ENCODE assay signal across 8 cellular contexts in the genomic region with DNA sequence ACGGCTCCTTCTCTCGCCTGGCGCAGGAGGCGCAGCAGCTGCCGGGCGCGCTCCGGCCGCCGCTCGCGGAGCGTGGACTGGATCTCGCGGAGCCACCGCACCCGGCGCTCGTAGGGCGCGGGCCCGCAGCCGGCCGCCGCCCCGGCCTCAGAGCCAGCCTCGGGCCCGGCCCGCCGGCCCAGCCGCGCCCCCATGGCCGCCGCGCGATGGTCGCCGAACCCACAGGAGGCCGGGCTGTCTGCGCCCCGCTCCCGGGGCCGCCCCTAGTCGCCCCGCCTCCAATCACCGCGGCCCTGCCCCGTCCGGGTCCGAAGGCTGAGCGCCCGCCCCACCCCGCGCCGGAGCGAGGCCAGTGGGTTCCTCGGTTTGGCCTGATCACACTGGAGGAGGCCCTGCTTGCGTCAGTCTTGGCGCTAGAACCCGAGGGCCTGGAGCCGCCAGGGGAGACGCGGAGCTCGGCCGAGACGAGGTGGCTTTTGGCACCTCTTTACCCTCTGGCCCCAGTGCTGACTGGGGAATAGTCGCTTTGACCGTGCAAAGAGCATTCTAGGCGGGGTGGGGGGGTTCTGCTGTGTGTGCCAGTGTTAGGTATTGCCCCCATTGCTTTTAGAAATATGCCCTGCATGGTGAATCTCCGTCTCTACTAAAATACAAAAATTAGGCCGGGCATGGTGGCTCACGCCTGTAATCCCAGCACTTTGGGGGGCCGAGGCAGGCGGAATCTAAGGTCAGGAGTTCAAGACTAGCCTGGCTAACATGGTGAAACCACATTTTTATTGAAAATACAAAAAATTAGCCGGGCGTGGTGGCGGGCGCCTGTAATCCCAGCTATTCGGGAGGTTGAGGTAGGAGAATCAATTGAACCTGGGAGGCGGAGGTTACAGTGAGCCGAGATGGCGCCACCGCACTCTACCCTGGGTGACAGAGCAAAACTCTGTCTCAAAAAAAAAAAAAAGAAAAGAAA. TPM values are rescaled to one million over a fixed set of nuclear protein-coding genes. Genes with fewer than 3 reads are reported as not detected.
A peak's percentile ranks its signal among the peaks of the same experiment; 100 is the strongest.
DNase-seq lines count a peak whose midpoint lies in the region; ATAC-seq and TF ChIP-seq lines count a peak whose summit lies in the region.

TSS of gene LRRC75B (minus strand) at position 228 of the 964 bp plus-strand sequence. CDS start at position 194, 34 bp downstream.

- peaks cover 1% of the 10 kb centered on the region for H3K36me3 Mint-ChIP-seq in central memory CD8-positive, alpha-beta T cell (ENCODE audit: insufficient read depth)
- no peaks in the 10 kb centered on the region for H3K36me3 Mint-ChIP-seq in immature natural killer cell

- DNase-seq in CMK (ENCODE audit: low read depth) (peak; percentile 72), HT1080 (ENCODE audit: low read depth) (peak; percentile 68), SHP77 (lab: John Stamatoyannopoulos, UW) (peak; percentile 47 to 77), immature natural killer cell (peak; percentile 56 to 60 (median 58)), sigmoid colon (peak; percentile 97)
- no peak for DNase-seq in central memory CD8-positive, alpha-beta T cell (ENCODE audit: low spot score in 2 of 2)

- peaks cover 0 to 15% (median 10%) of the 10 kb centered on the region in 4 donors for H3K36me3 ChIP-seq in sigmoid colon

- H3K4me1 ChIP-seq in sigmoid colon, result peaks cover 0 to 21% (median 12%) of the 10 kb centered on the region in 4 donors

- WGBS in sigmoid colon, 2 donors, result 13 to 15% methylated on average over 83 of the region's 83 CpGs

- no peaks in the 10 kb centered on the region for H3K9me3 ChIP-seq in sigmoid colon

- peaks cover 5% of the 10 kb centered on the region for H3K4me1 Mint-ChIP-seq in central memory CD8-positive, alpha-beta T cell
- peaks cover 5 to 9% of the 10 kb centered on the region in 2 donors for H3K4me1 Mint-ChIP-seq in immature natural killer cell

- H3K9me3 Mint-ChIP-seq in central memory CD8-positive, alpha-beta T cell, result no peaks in the 10 kb centered on the region
- H3K9me3 Mint-ChIP-seq in immature natural killer cell, result no peaks in the 10 kb centered on the region

- no peak for TF ChIP-seq EP300 in sigmoid colon (IDR thresholded peaks at IDR 0.05)

- no peak for TF ChIP-seq CTCF in sigmoid colon (IDR thresholded peaks at IDR 0.05)

- no peaks in the 10 kb centered on the region for H3K27me3 Mint-ChIP-seq in central memory CD8-positive, alpha-beta T cell
- H3K27me3 Mint-ChIP-seq in immature natural killer cell (ENCODE audit: low read depth in 3 of 3), result peaks cover 0 to 4% (median 2%) of the 10 kb centered on the region in 3 donors

- ATAC-seq in central memory CD8-positive, alpha-beta T cell (replicated peaks; ENCODE audit: extremely low read depth, poor library complexity, severe bottlenecking), result peak; percentile 49
- ATAC-seq in GM21447 (IDR thresholded peaks at IDR 0.05; ENCODE audit: unreplicated experiment), result no peak

- peak within 1 kb of the TSS; percentile 64 to 71 (median 65) for H3K4me3 ChIP-seq in sigmoid colon

- no peaks in the 10 kb centered on the region for H3K27me3 ChIP-seq in sigmoid colon

- peak; percentile 49 for TF ChIP-seq POLR2A in GM19193 (IDR thresholded peaks at IDR 0.05; ENCODE audit: extremely low read depth, insufficient read depth, insufficient read length)
- TF ChIP-seq POLR2A in sigmoid colon (IDR thresholded peaks at IDR 0.05), result peak in 1 of 2 donors; percentile 21

- H3K27ac ChIP-seq in sigmoid colon, result peak within 1 kb of the TSS; percentile 79 to 88 (median 84)

- peak within 1 kb of the TSS; percentile 46 for H3K27ac Mint-ChIP-seq in central memory CD8-positive, alpha-beta T cell (ENCODE audit: low read depth)
- peak within 1 kb of the TSS in 3 of 6 donors; percentile 80 to 92 (median 81) for H3K27ac Mint-ChIP-seq in immature natural killer cell

- peak within 1 kb of the TSS; percentile 77 for H3K4me3 Mint-ChIP-seq in central memory CD8-positive, alpha-beta T cell
- H3K4me3 Mint-ChIP-seq in immature natural killer cell, result peak within 1 kb of the TSS; percentile 84 to 92 (median 88)

- intact Hi-C loops in sigmoid colon (cut with DNase I), result loop anchor here (2.0 kb wide), 1 partner anchor 38 kb away; the partner anchor contains the start of genes GUCD1 and SNRPD3

RNA-seq across cellular contexts. Expression of gene LRRC75B, which starts in this region (rescaled TPM):
- 0.70 and 1.1 TPM in 2 replicates for total RNA-seq in HT1080 (2014; rRNA removed; shearing (Covaris generic))
- 1.6 TPM in 2 replicates for polyA plus RNA-seq in HT1080 (2015; cell fraction: cytosol; rRNA removed)
- 9.8 and 10.4 TPM in 2 replicates for polyA plus RNA-seq in HT1080 (2015; cell fraction: nucleus; rRNA removed)
- polyA plus RNA-seq in immature natural killer cell (1 to 10 TPM; 2.1 to 2.9 (median 2.7) TPM), sigmoid colon (10 to 100 TPM in 1 of 3 donors, 1 to 10 TPM in 2; 2.5 to 14.4 (median 8.1) TPM)
- 10 to 100 TPM; 11.1 to 18.6 (median 13.8) TPM for total RNA-seq in sigmoid colon

Comparison
In these comparisons a context has a peak if more than half of its experiments do, and no peak if none do; other contexts are left out.
1. DNase-seq: peak in CMK (single experiment), HT1080 (single experiment), SHP77 (2 of 2), immature natural killer cell (3 of 3) and sigmoid colon (single experiment); none in central memory CD8-positive, alpha-beta T cell (0 of 2).